In the genomic region with DNA sequence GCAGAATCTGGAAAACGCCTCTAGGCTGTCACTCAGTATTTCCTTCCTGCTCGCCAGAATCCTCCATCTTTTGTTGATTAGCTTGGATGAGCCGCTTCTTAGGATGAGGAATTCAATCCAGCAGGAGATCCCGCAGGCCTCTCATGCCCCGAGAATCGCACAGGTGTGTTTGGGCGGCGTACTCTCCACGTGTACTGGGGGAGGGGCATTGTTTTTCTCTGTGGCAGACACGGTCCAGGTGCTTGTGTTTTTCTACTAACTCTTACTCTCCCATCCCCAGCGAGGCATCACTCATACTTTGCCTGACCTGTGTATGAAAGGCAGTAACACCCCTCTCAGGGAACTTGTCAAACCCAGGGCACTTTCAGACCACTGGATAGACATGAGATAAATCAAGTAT, we compare ENCODE assay signal across 27 cellular contexts. TPM values are rescaled to one million over a fixed set of nuclear protein-coding genes. Genes with fewer than 3 reads are reported as not detected.
"Had no signal": no experiment of that assay in that cellular context is flagged by ENCODE, and none has a peak within 500 bp of the region (broad histone marks: within the 10 kb centered on the region; RNA-seq: fewer than 3 reads in every experiment).

No MANE protein-coding gene starts in this region.

- H3K27me3 ChIP-seq: colonic mucosa, ovary, vagina had no signal

- H3K4me1 ChIP-seq: colonic mucosa, gastrocnemius medialis, heart left ventricle, prostate gland, vagina had no signal

- DNase-seq: activated CD8-positive, alpha-beta memory T cell treated with anti-CD3 and anti-CD28 coated beads, Interleukin-2, amount 50 U/mL, for 4 hours; activated naive CD4-positive, alpha-beta T cell; activated naive CD8-positive, alpha-beta T cell treated with anti-CD3 and anti-CD28 coated beads, Interleukin-2, amount 10 ng/mL, durations not matched to agents 7 days and 5 days; activated T-cell treated with anti-CD3 and anti-CD28 coated beads, Interleukin-2, amount 50 U/mL, for 24 hours; amniotic stem cell; colonic mucosa; dorsolateral prefrontal cortex; effector memory CD8-positive, alpha-beta T cell; gastrocnemius medialis; heart left ventricle; midbrain; ovary; stimulated activated CD4-positive, alpha-beta T cell treated with anti-CD3 and anti-CD28 coated beads, Interleukin-2, amount 100 ng/mL, for 48 hours; stimulated activated CD8-positive, alpha-beta memory T cell treated with anti-CD3 and anti-CD28 coated beads, Interleukin-4, amount 100 ng/mL, for 48 hours; stimulated activated naive CD4-positive, alpha-beta T cell had no signal

- H3K27ac Mint-ChIP-seq: activated T-cell treated with anti-CD3 and anti-CD28 coated beads, Interleukin-2, amount 50 U/mL, for 24 hours; activated T-helper 17 cell treated with anti-CD3 and anti-CD28 coated beads, Interleukin-2, amount 50 U/mL, for 72 hours; effector memory CD8-positive, alpha-beta T cell; natural killer cell treated with Interleukin-12 subunit alpha and Interleukin-12 subunit beta and Interleukin-15 and Interleukin-18, amount 100 ng/mL, for 72 hours; type B pancreatic cell had no signal

- H3K4me1 Mint-ChIP-seq: activated naive CD8-positive, alpha-beta T cell treated with anti-CD3 and anti-CD28 coated beads, Interleukin-2, amount 10 ng/mL, durations not matched to agents 7 days and 5 days; activated T-helper 17 cell treated with anti-CD3 and anti-CD28 coated beads, Interleukin-2, amount 50 U/mL, for 72 hours had no signal

- H3K9me3 ChIP-seq: colonic mucosa, esophagus muscularis mucosa, gastrocnemius medialis, heart left ventricle, neutrophil, ovary, prostate gland, thoracic aorta, vagina had no signal

- H3K36me3 ChIP-seq: colonic mucosa, esophagus muscularis mucosa, gastrocnemius medialis, heart left ventricle, neutrophil, ovary, prostate gland, thoracic aorta, vagina had no signal

- H3K27ac ChIP-seq: colonic mucosa, dorsolateral prefrontal cortex, esophagus muscularis mucosa, gastrocnemius medialis, heart left ventricle, neutrophil, ovary, prostate gland, thoracic aorta, vagina had no signal

- H3K4me3 Mint-ChIP-seq: activated naive CD8-positive, alpha-beta T cell treated with anti-CD3 and anti-CD28 coated beads, Interleukin-2, amount 10 ng/mL, durations not matched to agents 7 days and 5 days; activated T-cell treated with anti-CD3 and anti-CD28 coated beads, Interleukin-2, amount 50 U/mL, for 24 hours; activated T-helper 17 cell treated with anti-CD3 and anti-CD28 coated beads, Interleukin-2, amount 50 U/mL, for 72 hours; effector memory CD8-positive, alpha-beta T cell; natural killer cell treated with Interleukin-12 subunit alpha and Interleukin-12 subunit beta and Interleukin-15 and Interleukin-18, amount 100 ng/mL, for 72 hours; type B pancreatic cell; WTC11 had no signal

- H3K9me3 Mint-ChIP-seq: activated naive CD8-positive, alpha-beta T cell treated with anti-CD3 and anti-CD28 coated beads, Interleukin-2, amount 10 ng/mL, durations not matched to agents 7 days and 5 days; activated T-cell treated with anti-CD3 and anti-CD28 coated beads, Interleukin-2, amount 50 U/mL, for 24 hours; activated T-helper 17 cell treated with anti-CD3 and anti-CD28 coated beads, Interleukin-2, amount 50 U/mL, for 72 hours; effector memory CD8-positive, alpha-beta T cell; natural killer cell treated with Interleukin-12 subunit alpha and Interleukin-12 subunit beta and Interleukin-15 and Interleukin-18, amount 100 ng/mL, for 72 hours; type B pancreatic cell; WTC11 had no signal

- H3K4me3 ChIP-seq: colonic mucosa, dorsolateral prefrontal cortex, esophagus muscularis mucosa, gastrocnemius medialis, heart left ventricle, ovary, prostate gland, thoracic aorta, vagina had no signal

- H3K36me3 Mint-ChIP-seq: activated naive CD8-positive, alpha-beta T cell treated with anti-CD3 and anti-CD28 coated beads, Interleukin-2, amount 10 ng/mL, durations not matched to agents 7 days and 5 days; natural killer cell treated with Interleukin-12 subunit alpha and Interleukin-12 subunit beta and Interleukin-15 and Interleukin-18, amount 100 ng/mL, for 72 hours; type B pancreatic cell; WTC11 had no signal

- ATAC-seq: activated T-helper 17 cell treated with anti-CD3 and anti-CD28 coated beads, Interleukin-2, amount 50 U/mL, for 72 hours; effector memory CD8-positive, alpha-beta T cell; gastrocnemius medialis; heart left ventricle; natural killer cell treated with Interleukin-12 subunit alpha and Interleukin-12 subunit beta and Interleukin-15 and Interleukin-18, amount 100 ng/mL, for 72 hours; WTC11 had no signal

RNA-seq across cellular contexts. Expression of a gene that starts 40.1 kb away (rescaled TPM):
- total RNA-seq: activated naive CD8-positive, alpha-beta T cell treated with anti-CD3 and anti-CD28 coated beads, Interleukin-2, amount 10 ng/mL, durations not matched to agents 7 days and 5 days; bronchial epithelial cell; endothelial cell of umbilical vein; esophagus muscularis mucosa; gastrocnemius medialis; heart left ventricle; liver; natural killer cell treated with Interleukin-12 subunit alpha and Interleukin-12 subunit beta and Interleukin-15 and Interleukin-18, amount 100 ng/mL, for 72 hours; thoracic aorta; vagina had no signal
- polyA plus RNA-seq: endothelial cell of umbilical vein, heart left ventricle, liver, ovary had no signal

RNA-seq across cellular contexts. Expression of a gene that starts 50.1 kb away (rescaled TPM):
- total RNA-seq: activated naive CD8-positive, alpha-beta T cell treated with anti-CD3 and anti-CD28 coated beads, Interleukin-2, amount 10 ng/mL, durations not matched to agents 7 days and 5 days; bronchial epithelial cell; endothelial cell of umbilical vein; esophagus muscularis mucosa; gastrocnemius medialis; heart left ventricle; liver; thoracic aorta; vagina had no signal
- polyA plus RNA-seq: heart left ventricle, liver had no signal
